Comparison of ENCODE assay signal across 3 cellular contexts in genomic region chr2:124915567-124915966, GRCh38.
TF ChIP-seq lines count a peak whose summit lies in the region.

No MANE protein-coding gene starts in this region.

TF ChIP-seq in liver, 16 proteins besides CTCF, POLR2A, EP300 and RAD21:
- TF ChIP-seq EGR1 (IDR thresholded peaks at IDR 0.05; ENCODE audit: low read depth in 2 of 2) (no peak), HNF4A (conservative IDR thresholded peaks at IDR 0.05) (no peak), REST (IDR thresholded peaks at IDR 0.05) (no peak), HNF4G (IDR thresholded peaks at IDR 0.05) (no peak), MAX (IDR thresholded peaks at IDR 0.05) (no peak), SP1 (IDR thresholded peaks at IDR 0.05) (no peak), YY1 (IDR thresholded peaks at IDR 0.05) (no peak), GABPA (IDR thresholded peaks at IDR 0.05 in 1 of 2, conservative IDR thresholded peaks at IDR 0.05 in 1 of 2) (no peak), FOXA2 (IDR thresholded peaks at IDR 0.05) (no peak), JUND (IDR thresholded peaks at IDR 0.05) (no peak)

TF ChIP-seq in HepG2, 621 proteins besides CTCF, POLR2A, EP300 and RAD21 (continued from another document):
- TF ChIP-seq AGO2 (optimal IDR thresholded peaks at IDR 0.05; ENCODE audit: low read depth, low read length) (no peak), RBM22 (optimal IDR thresholded peaks at IDR 0.05; ENCODE audit: low read length) (no peak), MED13 (CRISPR knock-in tag; IDR thresholded peaks at IDR 0.05) (no peak), REST (IDR thresholded peaks at IDR 0.05; ENCODE audit: borderline replicate concordance in 1 of 2, low read depth in 1 of 2, low read length in 2 of 2) (no peak), CSRNP2 (CRISPR knock-in tag; conservative IDR thresholded peaks at IDR 0.05; ENCODE audit: low read depth) (no peak), ZNF441 (CRISPR knock-in tag; IDR thresholded peaks at IDR 0.05; ENCODE audit: borderline replicate concordance) (no peak), SMC3 (IDR thresholded peaks at IDR 0.05; ENCODE audit: low read length) (no peak), NCOR1 (IDR thresholded peaks at IDR 0.05; ENCODE audit: borderline replicate concordance, low read length) (no peak), ZKSCAN5 (CRISPR knock-in tag; IDR thresholded peaks at IDR 0.05) (no peak), RARG (CRISPR knock-in tag; IDR thresholded peaks at IDR 0.05; ENCODE audit: low read depth) (no peak)
- TF ChIP-seq, protein P1, sequence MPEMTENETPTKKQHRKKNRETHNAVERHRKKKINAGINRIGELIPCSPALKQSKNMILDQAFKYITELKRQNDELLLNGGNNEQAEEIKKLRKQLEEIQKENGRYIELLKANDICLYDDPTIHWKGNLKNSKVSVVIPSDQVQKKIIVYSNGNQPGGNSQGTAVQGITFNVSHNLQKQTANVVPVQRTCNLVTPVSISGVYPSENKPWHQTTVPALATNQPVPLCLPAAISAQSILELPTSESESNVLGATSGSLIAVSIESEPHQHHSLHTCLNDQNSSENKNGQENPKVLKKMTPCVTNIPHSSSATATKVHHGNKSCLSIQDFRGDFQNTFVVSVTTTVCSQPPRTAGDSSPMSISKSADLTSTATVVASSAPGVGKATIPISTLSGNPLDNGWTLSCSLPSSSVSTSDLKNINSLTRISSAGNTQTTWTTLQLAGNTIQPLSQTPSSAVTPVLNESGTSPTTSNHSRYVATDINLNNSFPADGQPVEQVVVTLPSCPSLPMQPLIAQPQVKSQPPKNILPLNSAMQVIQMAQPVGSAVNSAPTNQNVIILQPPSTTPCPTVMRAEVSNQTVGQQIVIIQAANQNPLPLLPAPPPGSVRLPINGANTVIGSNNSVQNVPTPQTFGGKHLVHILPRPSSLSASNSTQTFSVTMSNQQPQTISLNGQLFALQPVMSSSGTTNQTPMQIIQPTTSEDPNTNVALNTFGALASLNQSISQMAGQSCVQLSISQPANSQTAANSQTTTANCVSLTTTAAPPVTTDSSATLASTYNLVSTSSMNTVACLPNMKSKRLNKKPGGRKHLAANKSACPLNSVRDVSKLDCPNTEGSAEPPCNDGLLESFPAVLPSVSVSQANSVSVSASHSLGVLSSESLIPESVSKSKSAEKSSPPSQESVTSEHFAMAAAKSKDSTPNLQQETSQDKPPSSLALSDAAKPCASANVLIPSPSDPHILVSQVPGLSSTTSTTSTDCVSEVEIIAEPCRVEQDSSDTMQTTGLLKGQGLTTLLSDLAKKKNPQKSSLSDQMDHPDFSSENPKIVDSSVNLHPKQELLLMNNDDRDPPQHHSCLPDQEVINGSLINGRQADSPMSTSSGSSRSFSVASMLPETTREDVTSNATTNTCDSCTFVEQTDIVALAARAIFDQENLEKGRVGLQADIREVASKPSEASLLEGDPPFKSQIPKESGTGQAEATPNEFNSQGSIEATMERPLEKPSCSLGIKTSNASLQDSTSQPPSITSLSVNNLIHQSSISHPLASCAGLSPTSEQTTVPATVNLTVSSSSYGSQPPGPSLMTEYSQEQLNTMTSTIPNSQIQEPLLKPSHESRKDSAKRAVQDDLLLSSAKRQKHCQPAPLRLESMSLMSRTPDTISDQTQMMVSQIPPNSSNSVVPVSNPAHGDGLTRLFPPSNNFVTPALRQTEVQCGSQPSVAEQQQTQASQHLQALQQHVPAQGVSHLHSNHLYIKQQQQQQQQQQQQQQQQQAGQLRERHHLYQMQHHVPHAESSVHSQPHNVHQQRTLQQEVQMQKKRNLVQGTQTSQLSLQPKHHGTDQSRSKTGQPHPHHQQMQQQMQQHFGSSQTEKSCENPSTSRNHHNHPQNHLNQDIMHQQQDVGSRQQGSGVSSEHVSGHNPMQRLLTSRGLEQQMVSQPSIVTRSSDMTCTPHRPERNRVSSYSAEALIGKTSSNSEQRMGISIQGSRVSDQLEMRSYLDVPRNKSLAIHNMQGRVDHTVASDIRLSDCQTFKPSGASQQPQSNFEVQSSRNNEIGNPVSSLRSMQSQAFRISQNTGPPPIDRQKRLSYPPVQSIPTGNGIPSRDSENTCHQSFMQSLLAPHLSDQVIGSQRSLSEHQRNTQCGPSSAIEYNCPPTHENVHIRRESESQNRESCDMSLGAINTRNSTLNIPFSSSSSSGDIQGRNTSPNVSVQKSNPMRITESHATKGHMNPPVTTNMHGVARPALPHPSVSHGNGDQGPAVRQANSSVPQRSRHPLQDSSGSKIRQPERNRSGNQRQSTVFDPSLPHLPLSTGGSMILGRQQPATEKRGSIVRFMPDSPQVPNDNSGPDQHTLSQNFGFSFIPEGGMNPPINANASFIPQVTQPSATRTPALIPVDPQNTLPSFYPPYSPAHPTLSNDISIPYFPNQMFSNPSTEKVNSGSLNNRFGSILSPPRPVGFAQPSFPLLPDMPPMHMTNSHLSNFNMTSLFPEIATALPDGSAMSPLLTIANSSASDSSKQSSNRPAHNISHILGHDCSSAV (CRISPR knock-in tag; IDR thresholded peaks at IDR 0.05; ENCODE audit: borderline replicate concordance): no peak

TF ChIP-seq in K562, 482 proteins besides CTCF, POLR2A, EP300 and RAD21 (continued from another document):
- TF ChIP-seq THRAP3 (IDR thresholded peaks at IDR 0.05; ENCODE audit: borderline replicate concordance) (no peak), FOS (IDR thresholded peaks at IDR 0.05; ENCODE audit: extremely low read depth, insufficient read length) (no peak), ZNF354B (CRISPR knock-in tag; IDR thresholded peaks at IDR 0.05) (no peak), NFE2 (IDR thresholded peaks at IDR 0.05; ENCODE audit: low read depth) (no peak), MCM3 (IDR thresholded peaks at IDR 0.05) (no peak), ZSCAN29 (IDR thresholded peaks at IDR 0.05) (no peak)
- TF ChIP-seq, protein P2, sequence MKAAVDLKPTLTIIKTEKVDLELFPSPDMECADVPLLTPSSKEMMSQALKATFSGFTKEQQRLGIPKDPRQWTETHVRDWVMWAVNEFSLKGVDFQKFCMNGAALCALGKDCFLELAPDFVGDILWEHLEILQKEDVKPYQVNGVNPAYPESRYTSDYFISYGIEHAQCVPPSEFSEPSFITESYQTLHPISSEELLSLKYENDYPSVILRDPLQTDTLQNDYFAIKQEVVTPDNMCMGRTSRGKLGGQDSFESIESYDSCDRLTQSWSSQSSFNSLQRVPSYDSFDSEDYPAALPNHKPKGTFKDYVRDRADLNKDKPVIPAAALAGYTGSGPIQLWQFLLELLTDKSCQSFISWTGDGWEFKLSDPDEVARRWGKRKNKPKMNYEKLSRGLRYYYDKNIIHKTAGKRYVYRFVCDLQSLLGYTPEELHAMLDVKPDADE (conservative IDR thresholded peaks at IDR 0.05; ENCODE audit: control insufficient read depth, low read depth, low read length): no peak
- TF ChIP-seq, protein P3, sequence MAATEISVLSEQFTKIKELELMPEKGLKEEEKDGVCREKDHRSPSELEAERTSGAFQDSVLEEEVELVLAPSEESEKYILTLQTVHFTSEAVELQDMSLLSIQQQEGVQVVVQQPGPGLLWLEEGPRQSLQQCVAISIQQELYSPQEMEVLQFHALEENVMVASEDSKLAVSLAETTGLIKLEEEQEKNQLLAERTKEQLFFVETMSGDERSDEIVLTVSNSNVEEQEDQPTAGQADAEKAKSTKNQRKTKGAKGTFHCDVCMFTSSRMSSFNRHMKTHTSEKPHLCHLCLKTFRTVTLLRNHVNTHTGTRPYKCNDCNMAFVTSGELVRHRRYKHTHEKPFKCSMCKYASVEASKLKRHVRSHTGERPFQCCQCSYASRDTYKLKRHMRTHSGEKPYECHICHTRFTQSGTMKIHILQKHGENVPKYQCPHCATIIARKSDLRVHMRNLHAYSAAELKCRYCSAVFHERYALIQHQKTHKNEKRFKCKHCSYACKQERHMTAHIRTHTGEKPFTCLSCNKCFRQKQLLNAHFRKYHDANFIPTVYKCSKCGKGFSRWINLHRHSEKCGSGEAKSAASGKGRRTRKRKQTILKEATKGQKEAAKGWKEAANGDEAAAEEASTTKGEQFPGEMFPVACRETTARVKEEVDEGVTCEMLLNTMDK (IDR thresholded peaks at IDR 0.05; ENCODE audit: borderline replicate concordance, insufficient read depth, low read depth, low read length, poor library complexity, severe bottlenecking): no peak
- TF ChIP-seq, protein P4, sequence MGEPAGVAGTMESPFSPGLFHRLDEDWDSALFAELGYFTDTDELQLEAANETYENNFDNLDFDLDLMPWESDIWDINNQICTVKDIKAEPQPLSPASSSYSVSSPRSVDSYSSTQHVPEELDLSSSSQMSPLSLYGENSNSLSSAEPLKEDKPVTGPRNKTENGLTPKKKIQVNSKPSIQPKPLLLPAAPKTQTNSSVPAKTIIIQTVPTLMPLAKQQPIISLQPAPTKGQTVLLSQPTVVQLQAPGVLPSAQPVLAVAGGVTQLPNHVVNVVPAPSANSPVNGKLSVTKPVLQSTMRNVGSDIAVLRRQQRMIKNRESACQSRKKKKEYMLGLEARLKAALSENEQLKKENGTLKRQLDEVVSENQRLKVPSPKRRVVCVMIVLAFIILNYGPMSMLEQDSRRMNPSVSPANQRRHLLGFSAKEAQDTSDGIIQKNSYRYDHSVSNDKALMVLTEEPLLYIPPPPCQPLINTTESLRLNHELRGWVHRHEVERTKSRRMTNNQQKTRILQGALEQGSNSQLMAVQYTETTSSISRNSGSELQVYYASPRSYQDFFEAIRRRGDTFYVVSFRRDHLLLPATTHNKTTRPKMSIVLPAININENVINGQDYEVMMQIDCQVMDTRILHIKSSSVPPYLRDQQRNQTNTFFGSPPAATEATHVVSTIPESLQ (CRISPR knock-in tag; IDR thresholded peaks at IDR 0.05): no peak
